Comparison of ENCODE assay signal across 1 cellular context in the genomic region with DNA sequence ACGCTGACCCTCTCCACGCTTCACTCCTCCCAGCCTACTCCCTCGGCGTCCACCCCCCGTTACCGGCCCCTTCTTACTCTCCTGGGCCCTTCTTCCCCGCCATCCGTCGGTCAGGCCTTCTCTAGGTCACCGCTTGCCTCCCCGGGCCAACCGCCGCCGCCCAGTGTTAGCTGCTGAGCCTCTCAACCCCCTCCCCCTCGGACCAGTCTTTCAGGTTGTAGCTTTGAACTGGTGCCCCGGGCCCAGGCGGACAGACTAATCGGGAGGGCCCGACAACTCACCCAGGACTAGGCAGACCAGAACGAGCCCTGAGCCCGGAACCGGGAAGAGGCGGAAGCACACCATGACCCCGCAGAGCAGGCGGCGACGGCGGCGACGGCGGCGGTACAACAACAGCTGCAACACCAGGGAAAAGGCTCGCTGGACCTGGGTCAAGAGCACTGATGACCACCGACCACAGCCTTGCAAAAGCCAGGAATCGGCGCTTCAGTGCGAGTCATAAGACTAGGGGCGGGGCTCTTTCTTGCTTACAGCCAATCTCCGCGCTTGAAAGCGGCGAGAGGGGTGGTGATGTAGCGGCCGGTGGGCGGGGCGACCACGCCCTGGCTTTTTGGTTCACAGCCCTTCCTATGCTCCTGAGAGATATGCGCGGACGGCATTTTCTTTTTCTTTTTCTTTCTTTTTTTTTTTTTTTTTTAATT.
TF ChIP-seq lines count a peak whose summit lies in the region.

TSS of gene LAMP2 (minus strand) at position 472 of the 701 bp plus-strand sequence. CDS start at position 345, 127 bp downstream.

TF ChIP-seq in GM23338, 12 proteins besides CTCF, POLR2A, EP300 and RAD21 (continued from another document):
- TF ChIP-seq ZNF462 (CRISPR knock-in tag; IDR thresholded peaks at IDR 0.05) = no peak
- TF ChIP-seq EZH2phosphoT487 (IDR thresholded peaks at IDR 0.05; ENCODE audit: unreplicated experiment) = no peak
- no peak for TF ChIP-seq EZH2 (IDR thresholded peaks at IDR 0.05; ENCODE audit: low read depth, unreplicated experiment)
- no peak for TF ChIP-seq STAT1 (IDR thresholded peaks at IDR 0.05; ENCODE audit: unreplicated experiment)
- peak; percentile 63 for TF ChIP-seq CREB1 (CRISPR knock-in tag; IDR thresholded peaks at IDR 0.05; ENCODE audit: low read depth)
- TF ChIP-seq JUNB (IDR thresholded peaks at IDR 0.05; ENCODE audit: unreplicated experiment) = no peak
- TF ChIP-seq POLR2AphosphoS5 (IDR thresholded peaks at IDR 0.05; ENCODE audit: low read depth) = peak; percentile 92
